Comparison of ENCODE assay signal across 1 cellular context in the genomic region with DNA sequence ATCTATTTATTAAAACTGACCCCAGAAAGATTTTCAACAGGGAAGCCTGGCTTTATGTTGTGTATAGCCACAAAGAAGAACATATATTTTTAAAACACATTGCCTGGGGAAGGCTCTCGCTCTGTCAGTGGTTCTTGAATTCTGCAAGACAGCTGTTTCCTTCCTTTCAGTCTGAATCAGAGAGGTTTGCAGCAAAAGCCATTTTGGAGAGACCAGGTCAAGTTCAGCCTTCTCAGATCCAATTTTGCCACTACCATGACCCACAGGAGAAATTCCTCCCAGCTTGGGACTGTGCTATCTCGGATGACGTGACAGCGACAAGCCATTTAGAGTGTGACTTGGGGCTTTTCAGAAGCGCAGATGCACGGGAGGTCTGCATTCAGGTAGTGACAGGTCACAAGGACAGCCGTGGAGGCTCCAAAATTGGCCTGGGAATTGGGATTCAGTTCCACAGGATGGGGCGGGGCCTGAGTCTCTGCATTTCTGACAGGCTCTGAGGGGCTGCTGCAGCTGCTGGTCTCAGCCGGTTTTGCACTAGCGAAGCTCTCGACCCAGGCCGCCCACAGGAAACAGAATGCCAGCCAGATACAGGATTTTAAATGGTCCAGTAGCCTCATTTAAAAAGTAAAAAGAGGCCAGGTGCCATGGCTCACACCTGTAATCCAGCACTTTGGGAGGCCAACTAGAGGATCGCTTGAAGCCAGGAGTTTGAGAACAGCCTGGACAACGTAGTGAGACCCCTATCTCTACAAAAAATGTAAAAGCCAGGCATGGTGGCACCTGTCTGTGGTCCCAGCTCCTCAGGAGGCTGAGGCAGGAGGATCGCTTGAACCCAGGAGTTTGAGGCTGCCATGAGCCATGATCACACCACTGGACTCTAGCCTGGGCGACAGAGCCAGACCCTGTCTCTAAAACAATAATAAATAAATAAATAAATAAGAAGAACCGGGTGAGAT.
TF ChIP-seq lines count a peak whose summit lies in the region.

No MANE protein-coding gene starts in this region.

TF ChIP-seq in H1, 55 proteins besides CTCF, POLR2A, EP300 and RAD21:
- TF ChIP-seq CBX8 (IDR thresholded peaks at IDR 0.05; ENCODE audit: borderline replicate concordance, low read depth, low read length), result no peak
- no peak for TF ChIP-seq POU5F1 (IDR thresholded peaks at IDR 0.05; ENCODE audit: low read depth, low read length)
TF ChIP-seq in H1: peak in this region for 0.
